24 cellular contexts compared by ENCODE assay signal in genomic region chr18:8883409-8883668, GRCh38.
"Had no signal": no experiment of that assay in that cellular context is flagged by ENCODE, and none has a peak within 500 bp of the region (broad histone marks: within the 10 kb centered on the region; RNA-seq: fewer than 3 reads in every experiment).

No MANE protein-coding gene starts in this region.

- H3K27me3 ChIP-seq: ascending aorta, cardiac muscle cell, SJCRH30 had no signal

- H3K9me3 ChIP-seq: SJCRH30 had no signal

- H3K36me3 ChIP-seq: ascending aorta, cardiac muscle cell, SJCRH30 had no signal

- ATAC-seq: activated CD8-positive, alpha-beta T cell treated with anti-CD3 and anti-CD28 coated beads, Interleukin-2, amount 10 ng/mL, durations not matched to agents 7 days and 5 days had no signal

- H3K4me1 ChIP-seq: ascending aorta, SJCRH30 had no signal

- H3K4me3 ChIP-seq: ascending aorta, cardiac muscle cell, SJCRH30, SK-N-MC had no signal

- DNase-seq: activated CD4-positive, alpha-beta T cell treated with anti-CD3 and anti-CD28 coated beads, Interleukin-2, amount 10 ng/mL, durations not matched to agents 7 days and 5 days; activated CD4-positive, alpha-beta T cell treated with anti-CD3 and anti-CD28 coated beads, Interleukin-2, amount 50 U/mL, for 48 hours; activated CD8-positive, alpha-beta T cell treated with anti-CD3 and anti-CD28 coated beads, Interleukin-2, amount 10 ng/mL, durations not matched to agents 7 days and 5 days; activated gamma-delta T cell; activated naive CD4-positive, alpha-beta T cell treated with Interleukin-2 at 50 U/mL for 16 hours; activated naive CD8-positive, alpha-beta T cell treated with anti-CD3 and anti-CD28 coated beads, Interleukin-2, amount 10 ng/mL, durations not matched to agents 7 days and 5 days; activated T-cell treated with anti-CD3 and anti-CD28 coated beads, Interleukin-2, amount 50 U/mL, for 24 hours; amygdala; NCI-H1105; NCI-H1417 treated with DMSO at 0.1 percent for 48 hours; NCI-H187 treated with DMSO at 0.1 percent for 48 hours; NCI-H2081; NCI-H2171 treated with DMSO at 0.1 percent for 48 hours; NCI-H2227 treated with DMSO at 0.1 percent for 48 hours; NCI-H446 treated with DMSO at 0.1 percent for 48 hours; NCI-H524; NCI-H69; NCI-H82; SHP77; SJCRH30; T1000 had no signal

- H3K27ac ChIP-seq: ascending aorta, cardiac muscle cell, SJCRH30, SK-N-MC had no signal
